In the genomic region with DNA sequence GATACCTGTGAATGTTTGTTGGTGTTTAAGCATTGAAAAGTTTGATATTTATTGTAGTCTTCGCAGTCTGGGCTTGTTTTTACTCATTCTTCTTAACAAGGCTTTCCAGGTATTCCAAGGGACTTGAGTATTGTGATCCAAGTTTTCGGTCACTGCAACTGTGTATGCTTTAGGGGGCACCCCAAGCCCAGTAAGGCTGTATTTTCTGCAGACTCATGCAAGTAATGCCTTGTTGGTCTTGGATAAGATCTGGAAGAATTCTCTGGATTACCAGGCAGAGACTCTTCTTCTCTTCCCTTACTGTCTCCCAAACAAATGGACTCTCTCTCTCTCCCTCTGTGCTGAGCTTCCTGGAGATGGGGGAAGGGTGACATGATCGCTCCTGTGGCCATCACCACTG, we compare ENCODE assay signal across 11 cellular contexts.
DNase-seq lines count a peak whose midpoint lies in the region; ATAC-seq, FAIRE-seq and TF ChIP-seq lines count a peak whose summit lies in the region.
"Had no signal": no experiment of that assay in that cellular context is flagged by ENCODE, and none has a peak within 500 bp of the region (broad histone marks: within the 10 kb centered on the region; RNA-seq: fewer than 3 reads in every experiment).

No MANE protein-coding gene starts in this region.

- FAIRE-seq in HTR-8/SVneo (lab: Jason Lieb, UNC) = no peak

- peak in 4 of 7 experiments; percentile 33 to 64 (median 42) for TF ChIP-seq CTCF in body of pancreas (IDR thresholded peaks at IDR 0.05)

- DNase-seq in COR-L47 (lab: John Stamatoyannopoulos, UW) (peak; percentile 0), HTR-8/SVneo (ENCODE audit: insufficient read length, low spot score) (peak; percentile 21), body of pancreas (peak in 2 of 4 donors; percentile 13 to 47), left kidney (ENCODE audit: low read depth, low spot score) (peak; percentile 39), HUDEP-2 (lab: John Stamatoyannopoulos, UW; ENCODE audit: unreplicated experiment in 76 of 76) (no peak), NCI-H2029 (lab: John Stamatoyannopoulos, UW) (no peak), GF-D8 (lab: John Stamatoyannopoulos, UW) (no peak)
- DNase-seq: activated naive CD4-positive, alpha-beta T cell treated with Interleukin-2 at 50 U/mL for 16 hours; NCI-H524 had no signal

- ATAC-seq in body of pancreas (peak; percentile 52), GM21529 (IDR thresholded peaks at IDR 0.05; ENCODE audit: unreplicated experiment) (no peak)

- TF ChIP-seq POLR2A in body of pancreas (IDR thresholded peaks at IDR 0.05) = no peak

- no peaks in the 10 kb centered on the region for H3K36me3 ChIP-seq in body of pancreas (replicated peaks in 1 of 2; ENCODE audit: insufficient read depth in 1 of 2, low read depth in 2 of 2)

- intact Hi-C loops in body of pancreas (cut with DNase I) = no loop called here

- no peak overlapping the region for H3K4me3 ChIP-seq in body of pancreas
- H3K4me3 ChIP-seq: skin epidermis had no signal

- no peaks in the 10 kb centered on the region for H3K4me1 ChIP-seq in body of pancreas

- H3K27ac ChIP-seq in body of pancreas = no peak overlapping the region
- H3K27ac ChIP-seq: skin epidermis had no signal

- no peaks in the 10 kb centered on the region for H3K27me3 ChIP-seq in body of pancreas

- WGBS in body of pancreas, 2 donors = 73 to 83% methylated on average over 3 of the region's 3 CpGs

- H3K9me3 ChIP-seq in body of pancreas = no peaks in the 10 kb centered on the region

Comparison
In these comparisons a context has a peak if more than half of its experiments do, and no peak if none do; other contexts are left out.
1. DNase-seq: peak in COR-L47 (single experiment), HTR-8/SVneo (single experiment) and left kidney (single experiment); none in HUDEP-2 (0 of 76), NCI-H2029 (single experiment) and GF-D8 (single experiment).